ENCODE assay signal across 8 cellular contexts in the genomic region with DNA sequence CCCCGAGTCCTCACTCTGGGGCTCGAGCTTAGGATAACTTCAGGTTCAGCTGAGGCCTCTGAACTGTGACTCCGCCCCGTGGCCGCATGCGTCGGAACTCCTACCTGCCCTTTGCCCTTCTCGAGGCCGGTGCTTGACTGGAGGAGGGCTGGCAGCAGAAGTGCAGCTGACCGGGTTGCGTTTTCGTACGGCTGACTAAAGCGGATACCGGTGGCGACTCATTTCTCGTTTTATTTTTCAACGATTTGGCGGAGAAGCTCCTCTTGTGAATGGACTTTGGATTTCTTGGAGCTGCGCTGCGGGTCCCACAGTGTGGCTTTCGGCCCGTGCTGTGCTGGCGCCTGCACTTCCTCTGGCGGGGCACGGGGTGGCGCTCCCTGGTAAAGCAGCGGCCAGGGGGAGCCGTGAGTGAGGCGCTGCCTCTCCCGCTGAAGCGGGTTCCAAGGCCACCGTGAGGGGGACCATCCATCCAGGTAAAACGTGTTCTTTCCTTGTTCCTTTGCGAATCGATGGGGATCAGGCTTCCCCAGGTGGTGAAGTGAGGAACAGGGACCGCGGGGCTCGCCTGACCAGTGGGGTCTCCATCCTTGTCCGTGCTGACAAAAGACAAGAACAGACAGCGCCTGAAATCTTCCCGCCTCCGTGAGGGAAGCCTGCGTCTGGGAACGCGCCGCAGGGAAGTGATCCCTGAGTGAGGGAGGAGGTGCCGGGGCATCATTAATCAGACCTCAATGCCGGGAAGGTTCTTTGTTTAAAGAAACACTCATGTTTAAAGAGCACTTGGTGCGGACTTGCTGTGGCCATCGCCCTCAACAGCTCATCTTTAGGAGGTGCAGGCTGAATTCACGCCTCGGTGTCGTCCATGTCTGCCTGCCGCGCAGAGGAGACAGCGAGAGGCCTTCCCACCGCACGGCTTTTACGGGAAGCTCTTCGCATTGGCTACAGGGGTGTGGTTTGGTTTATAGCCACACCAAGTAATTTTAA. TPM values are rescaled to one million over a fixed set of nuclear protein-coding genes. Genes with fewer than 3 reads are reported as not detected.
DNase-seq lines count a peak whose midpoint lies in the region; ATAC-seq and TF ChIP-seq lines count a peak whose summit lies in the region.

No MANE protein-coding gene starts in this region.

- H2AFZ ChIP-seq in SU-DHL-6 (ENCODE audit: low read depth, low read length, severe bottlenecking): peak overlapping the region; percentile 90

- peak overlapping the region; percentile 51 for H3K9ac ChIP-seq in SU-DHL-6 (ENCODE audit: low read length)

- peak; percentile 56 for DNase-seq in NCI-H1048 (lab: John Stamatoyannopoulos, UW)
- peak; percentile 45 for DNase-seq in activated naive CD8-positive, alpha-beta T cell treated with anti-CD3 and anti-CD28 coated beads, Interleukin-2, amount 50 U/mL, for 16 hours (ENCODE audit: low read depth, low spot score)
- DNase-seq in heart left ventricle: peak; percentile 68 to 89 (median 71)
- peak; percentile 94 for DNase-seq in posterior vena cava (ENCODE audit: low spot score)
- DNase-seq in upper lobe of left lung: peak; percentile 75 to 90

- H3K4me3 ChIP-seq in GM08714 (ENCODE audit: low read length) (peak overlapping the region; percentile 10; the same call in 1 of the 2 replicates), SU-DHL-6 (ENCODE audit: insufficient read depth, low read length, poor library complexity, severe bottlenecking) (peak overlapping the region; percentile 45), heart left ventricle (peak overlapping the region in 11 of 12 donors; percentile 14 to 63 (median 49)), upper lobe of left lung (peak overlapping the region in 3 of 4 donors; percentile 23 to 54 (median 52))

- H3K4me1 ChIP-seq in heart left ventricle (peaks cover 0 to 18% (median 13%) of the 10 kb centered on the region in 12 donors), upper lobe of left lung (peaks cover 14 to 17% (median 15%) of the 10 kb centered on the region in 4 donors)

- H3K9me2 ChIP-seq in SU-DHL-6 (replicated peaks; ENCODE audit: insufficient read depth, low read length): no peaks in the 10 kb centered on the region

- peak overlapping the region; percentile 65 for H3K4me2 ChIP-seq in SU-DHL-6 (ENCODE audit: low read depth, low read length, poor library complexity, severe bottlenecking)

- 1 to 2% (median 2%) methylated on average over 49 to 61 of the region's 61 CpGs for WGBS in heart left ventricle, 4 donors
- WGBS in upper lobe of left lung, 2 donors: 1% methylated on average over 25 to 61 of the region's 61 CpGs

- TF ChIP-seq EP300 in upper lobe of left lung (IDR thresholded peaks at IDR 0.05): no peak

- H3K9me3 ChIP-seq in SU-DHL-6 (ENCODE audit: insufficient read depth, low read length) (no peaks in the 10 kb centered on the region), heart left ventricle (no peaks in the 10 kb centered on the region), upper lobe of left lung (no peaks in the 10 kb centered on the region)

- no peaks in the 10 kb centered on the region for H3K27me3 ChIP-seq in SU-DHL-6 (ENCODE audit: low read length)
- peaks cover 0 to 13% (median 0%) of the 10 kb centered on the region in 9 donors for H3K27me3 ChIP-seq in heart left ventricle
- no peaks in the 10 kb centered on the region for H3K27me3 ChIP-seq in upper lobe of left lung

- peak; percentile 89 for TF ChIP-seq CTCF in SU-DHL-6 (IDR thresholded peaks at IDR 0.05; ENCODE audit: insufficient read depth, low read length, poor library complexity, severe bottlenecking)
- peak; percentile 87 to 98 (median 96) for TF ChIP-seq CTCF in heart left ventricle (IDR thresholded peaks at IDR 0.05)
- TF ChIP-seq CTCF in upper lobe of left lung (IDR thresholded peaks at IDR 0.05): peak; percentile 94 to 98 (median 96)

- TF ChIP-seq POLR2A in heart left ventricle (IDR thresholded peaks at IDR 0.05) (no peak), upper lobe of left lung (IDR thresholded peaks at IDR 0.05) (no peak)

- ATAC-seq in HG02588 (IDR thresholded peaks at IDR 0.05; ENCODE audit: unreplicated experiment) (peak; percentile 97), heart left ventricle (peak; percentile 88 to 98 (median 96)), upper lobe of left lung (ENCODE audit: low FRiP score in 2 of 2) (peak; percentile 94 to 97)

- H4K20me1 ChIP-seq in SU-DHL-6 (ENCODE audit: low read depth, low read length): no peaks in the 10 kb centered on the region

- H3K79me2 ChIP-seq in SU-DHL-6 (ENCODE audit: insufficient read depth, low read length): no peaks in the 10 kb centered on the region

- H3K36me3 ChIP-seq in SU-DHL-6 (ENCODE audit: low read length) (no peaks in the 10 kb centered on the region), heart left ventricle (no peaks in the 10 kb centered on the region), upper lobe of left lung (no peaks in the 10 kb centered on the region)

- H3F3A ChIP-seq in SU-DHL-6 (ENCODE audit: insufficient read depth): no peaks in the 10 kb centered on the region

- H3K27ac ChIP-seq in SU-DHL-6 (ENCODE audit: low read depth, low read length): no peak overlapping the region
- H3K27ac ChIP-seq in heart left ventricle: peak overlapping the region in 9 of 12 donors; percentile 10 to 82 (median 54)
- peak overlapping the region; percentile 24 to 61 (median 37) for H3K27ac ChIP-seq in upper lobe of left lung

- intact Hi-C loops in heart left ventricle (cut with DNase I): loop anchor here (2.0 to 5.0 kb wide), 5 partner anchors 737 to 742 kb away; no protein-coding TSS in a partner anchor
- intact Hi-C loops in posterior vena cava (cut with DNase I): loop anchor here in 1 of 2 donors (5.0 kb wide), 1 partner anchor 742 kb away; no protein-coding TSS in a partner anchor

RNA-seq across cellular contexts. Expression of gene ERMARD, which starts 38.8 kb away (rescaled TPM):
- total RNA-seq in heart left ventricle (10 to 100 TPM in 3 of 9 donors, 1 to 10 TPM in 6; 6.4 to 15.5 (median 8.8) TPM), posterior vena cava (10 to 100 TPM; 19.6 to 22.1 TPM), upper lobe of left lung (10 to 100 TPM; 12.6 to 51.3 (median 18.5) TPM)
- 10 to 100 TPM in 1 of 2 donors, 1 to 10 TPM in 1; 8.8 to 19.5 TPM for polyA plus RNA-seq in heart left ventricle

RNA-seq across cellular contexts. Expression of gene DYNLT2, which starts 38.9 kb away (rescaled TPM):
- 1 to 10 TPM in 1 of 9 donors, under 1 TPM in 8; 0.49 to 1.2 (median 0.62) TPM for total RNA-seq in heart left ventricle
- polyA plus RNA-seq in heart left ventricle: 1 to 10 TPM in 1 of 2 donors, under 1 TPM in 1; 0.67 to 1.5 TPM
- 1 to 10 TPM; 1.1 TPM for total RNA-seq in posterior vena cava
- 1 to 10 TPM in 5 of 6 donors, under 1 TPM in 1; 0.89 to 6.3 (median 1.2) TPM for total RNA-seq in upper lobe of left lung
